ENCODE assay signal across 1 cellular context in the genomic region with DNA sequence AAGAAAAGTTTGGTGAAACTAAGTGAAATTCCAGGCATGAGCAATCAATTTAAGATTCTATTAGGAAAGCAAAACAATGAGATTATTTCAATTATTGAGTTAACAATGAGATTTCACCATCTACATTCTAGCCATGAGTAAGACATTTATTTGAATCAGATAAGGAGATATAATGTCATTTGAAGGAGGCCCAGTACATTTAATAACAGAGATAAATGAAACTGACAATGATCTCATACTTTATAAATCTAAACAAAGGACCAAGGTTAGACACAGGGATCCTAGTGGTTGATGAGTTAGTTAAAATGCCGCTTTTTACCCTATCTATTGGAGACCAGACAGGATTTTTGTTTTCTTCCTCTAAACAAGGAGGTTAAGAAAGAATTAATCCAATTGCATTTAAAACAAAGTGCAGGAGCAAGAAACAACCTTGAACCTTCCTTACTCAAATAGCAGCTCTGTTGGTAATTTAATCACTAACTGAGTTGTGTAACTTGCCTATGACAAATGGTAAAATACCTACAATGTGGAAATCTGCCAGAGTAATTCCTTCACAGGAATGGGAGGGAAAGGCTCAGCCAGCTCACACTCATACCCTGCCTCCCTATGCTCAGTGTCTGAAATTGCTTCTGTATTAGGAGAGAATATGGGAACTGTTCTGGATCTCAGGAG.
TF ChIP-seq lines count a peak whose summit lies in the region.

No MANE protein-coding gene starts in this region.

TF ChIP-seq in HepG2, 621 proteins besides CTCF, POLR2A, EP300 and RAD21 (continued from another document):
- TF ChIP-seq, protein P1, sequence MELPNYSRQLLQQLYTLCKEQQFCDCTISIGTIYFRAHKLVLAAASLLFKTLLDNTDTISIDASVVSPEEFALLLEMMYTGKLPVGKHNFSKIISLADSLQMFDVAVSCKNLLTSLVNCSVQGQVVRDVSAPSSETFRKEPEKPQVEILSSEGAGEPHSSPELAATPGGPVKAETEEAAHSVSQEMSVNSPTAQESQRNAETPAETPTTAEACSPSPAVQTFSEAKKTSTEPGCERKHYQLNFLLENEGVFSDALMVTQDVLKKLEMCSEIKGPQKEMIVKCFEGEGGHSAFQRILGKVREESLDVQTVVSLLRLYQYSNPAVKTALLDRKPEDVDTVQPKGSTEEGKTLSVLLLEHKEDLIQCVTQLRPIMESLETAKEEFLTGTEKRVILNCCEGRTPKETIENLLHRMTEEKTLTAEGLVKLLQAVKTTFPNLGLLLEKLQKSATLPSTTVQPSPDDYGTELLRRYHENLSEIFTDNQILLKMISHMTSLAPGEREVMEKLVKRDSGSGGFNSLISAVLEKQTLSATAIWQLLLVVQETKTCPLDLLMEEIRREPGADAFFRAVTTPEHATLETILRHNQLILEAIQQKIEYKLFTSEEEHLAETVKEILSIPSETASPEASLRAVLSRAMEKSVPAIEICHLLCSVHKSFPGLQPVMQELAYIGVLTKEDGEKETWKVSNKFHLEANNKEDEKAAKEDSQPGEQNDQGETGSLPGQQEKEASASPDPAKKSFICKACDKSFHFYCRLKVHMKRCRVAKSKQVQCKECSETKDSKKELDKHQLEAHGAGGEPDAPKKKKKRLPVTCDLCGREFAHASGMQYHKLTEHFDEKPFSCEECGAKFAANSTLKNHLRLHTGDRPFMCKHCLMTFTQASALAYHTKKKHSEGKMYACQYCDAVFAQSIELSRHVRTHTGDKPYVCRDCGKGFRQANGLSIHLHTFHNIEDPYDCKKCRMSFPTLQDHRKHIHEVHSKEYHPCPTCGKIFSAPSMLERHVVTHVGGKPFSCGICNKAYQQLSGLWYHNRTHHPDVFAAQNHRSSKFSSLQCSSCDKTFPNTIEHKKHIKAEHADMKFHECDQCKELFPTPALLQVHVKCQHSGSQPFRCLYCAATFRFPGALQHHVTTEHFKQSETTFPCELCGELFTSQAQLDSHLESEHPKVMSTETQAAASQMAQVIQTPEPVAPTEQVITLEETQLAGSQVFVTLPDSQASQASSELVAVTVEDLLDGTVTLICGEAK (IDR thresholded peaks at IDR 0.05), result no peak
- TF ChIP-seq, protein P1 (CRISPR knock-in tag; IDR thresholded peaks at IDR 0.05), result no peak; the same call in 1 of the 2 replicates
- no peak for TF ChIP-seq NFE2 (CRISPR knock-in tag; IDR thresholded peaks at IDR 0.05)
- TF ChIP-seq, protein P2, sequence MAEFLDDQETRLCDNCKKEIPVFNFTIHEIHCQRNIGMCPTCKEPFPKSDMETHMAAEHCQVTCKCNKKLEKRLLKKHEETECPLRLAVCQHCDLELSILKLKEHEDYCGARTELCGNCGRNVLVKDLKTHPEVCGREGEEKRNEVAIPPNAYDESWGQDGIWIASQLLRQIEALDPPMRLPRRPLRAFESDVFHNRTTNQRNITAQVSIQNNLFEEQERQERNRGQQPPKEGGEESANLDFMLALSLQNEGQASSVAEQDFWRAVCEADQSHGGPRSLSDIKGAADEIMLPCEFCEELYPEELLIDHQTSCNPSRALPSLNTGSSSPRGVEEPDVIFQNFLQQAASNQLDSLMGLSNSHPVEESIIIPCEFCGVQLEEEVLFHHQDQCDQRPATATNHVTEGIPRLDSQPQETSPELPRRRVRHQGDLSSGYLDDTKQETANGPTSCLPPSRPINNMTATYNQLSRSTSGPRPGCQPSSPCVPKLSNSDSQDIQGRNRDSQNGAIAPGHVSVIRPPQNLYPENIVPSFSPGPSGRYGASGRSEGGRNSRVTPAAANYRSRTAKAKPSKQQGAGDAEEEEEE (CRISPR knock-in tag; IDR thresholded peaks at IDR 0.05; ENCODE audit: borderline replicate concordance), result no peak
- 0 out of 2 replicates have a peak, but pooled peaks have one; percentile 31 for TF ChIP-seq TGIF2 (CRISPR knock-in tag; IDR thresholded peaks at IDR 0.05)
- TF ChIP-seq, protein P3, sequence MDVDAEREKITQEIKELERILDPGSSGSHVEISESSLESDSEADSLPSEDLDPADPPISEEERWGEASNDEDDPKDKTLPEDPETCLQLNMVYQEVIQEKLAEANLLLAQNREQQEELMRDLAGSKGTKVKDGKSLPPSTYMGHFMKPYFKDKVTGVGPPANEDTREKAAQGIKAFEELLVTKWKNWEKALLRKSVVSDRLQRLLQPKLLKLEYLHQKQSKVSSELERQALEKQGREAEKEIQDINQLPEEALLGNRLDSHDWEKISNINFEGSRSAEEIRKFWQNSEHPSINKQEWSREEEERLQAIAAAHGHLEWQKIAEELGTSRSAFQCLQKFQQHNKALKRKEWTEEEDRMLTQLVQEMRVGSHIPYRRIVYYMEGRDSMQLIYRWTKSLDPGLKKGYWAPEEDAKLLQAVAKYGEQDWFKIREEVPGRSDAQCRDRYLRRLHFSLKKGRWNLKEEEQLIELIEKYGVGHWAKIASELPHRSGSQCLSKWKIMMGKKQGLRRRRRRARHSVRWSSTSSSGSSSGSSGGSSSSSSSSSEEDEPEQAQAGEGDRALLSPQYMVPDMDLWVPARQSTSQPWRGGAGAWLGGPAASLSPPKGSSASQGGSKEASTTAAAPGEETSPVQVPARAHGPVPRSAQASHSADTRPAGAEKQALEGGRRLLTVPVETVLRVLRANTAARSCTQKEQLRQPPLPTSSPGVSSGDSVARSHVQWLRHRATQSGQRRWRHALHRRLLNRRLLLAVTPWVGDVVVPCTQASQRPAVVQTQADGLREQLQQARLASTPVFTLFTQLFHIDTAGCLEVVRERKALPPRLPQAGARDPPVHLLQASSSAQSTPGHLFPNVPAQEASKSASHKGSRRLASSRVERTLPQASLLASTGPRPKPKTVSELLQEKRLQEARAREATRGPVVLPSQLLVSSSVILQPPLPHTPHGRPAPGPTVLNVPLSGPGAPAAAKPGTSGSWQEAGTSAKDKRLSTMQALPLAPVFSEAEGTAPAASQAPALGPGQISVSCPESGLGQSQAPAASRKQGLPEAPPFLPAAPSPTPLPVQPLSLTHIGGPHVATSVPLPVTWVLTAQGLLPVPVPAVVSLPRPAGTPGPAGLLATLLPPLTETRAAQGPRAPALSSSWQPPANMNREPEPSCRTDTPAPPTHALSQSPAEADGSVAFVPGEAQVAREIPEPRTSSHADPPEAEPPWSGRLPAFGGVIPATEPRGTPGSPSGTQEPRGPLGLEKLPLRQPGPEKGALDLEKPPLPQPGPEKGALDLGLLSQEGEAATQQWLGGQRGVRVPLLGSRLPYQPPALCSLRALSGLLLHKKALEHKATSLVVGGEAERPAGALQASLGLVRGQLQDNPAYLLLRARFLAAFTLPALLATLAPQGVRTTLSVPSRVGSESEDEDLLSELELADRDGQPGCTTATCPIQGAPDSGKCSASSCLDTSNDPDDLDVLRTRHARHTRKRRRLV (CRISPR knock-in tag; IDR thresholded peaks at IDR 0.05), result no peak
- TF ChIP-seq, protein P4, sequence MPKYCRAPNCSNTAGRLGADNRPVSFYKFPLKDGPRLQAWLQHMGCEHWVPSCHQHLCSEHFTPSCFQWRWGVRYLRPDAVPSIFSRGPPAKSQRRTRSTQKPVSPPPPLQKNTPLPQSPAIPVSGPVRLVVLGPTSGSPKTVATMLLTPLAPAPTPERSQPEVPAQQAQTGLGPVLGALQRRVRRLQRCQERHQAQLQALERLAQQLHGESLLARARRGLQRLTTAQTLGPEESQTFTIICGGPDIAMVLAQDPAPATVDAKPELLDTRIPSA (CRISPR knock-in tag; IDR thresholded peaks at IDR 0.05; ENCODE audit: borderline replicate concordance), result no peak
- TF ChIP-seq, protein P5, sequence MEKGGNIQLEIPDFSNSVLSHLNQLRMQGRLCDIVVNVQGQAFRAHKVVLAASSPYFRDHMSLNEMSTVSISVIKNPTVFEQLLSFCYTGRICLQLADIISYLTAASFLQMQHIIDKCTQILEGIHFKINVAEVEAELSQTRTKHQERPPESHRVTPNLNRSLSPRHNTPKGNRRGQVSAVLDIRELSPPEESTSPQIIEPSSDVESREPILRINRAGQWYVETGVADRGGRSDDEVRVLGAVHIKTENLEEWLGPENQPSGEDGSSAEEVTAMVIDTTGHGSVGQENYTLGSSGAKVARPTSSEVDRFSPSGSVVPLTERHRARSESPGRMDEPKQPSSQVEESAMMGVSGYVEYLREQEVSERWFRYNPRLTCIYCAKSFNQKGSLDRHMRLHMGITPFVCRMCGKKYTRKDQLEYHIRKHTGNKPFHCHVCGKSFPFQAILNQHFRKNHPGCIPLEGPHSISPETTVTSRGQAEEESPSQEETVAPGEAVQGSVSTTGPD (CRISPR knock-in tag; IDR thresholded peaks at IDR 0.05), result peak; percentile 64
